ENCODE assay signal across 8 cellular contexts in genomic region chr9:34254141-34254913, GRCh38.
A peak's percentile ranks its signal among the peaks of the same experiment; 100 is the strongest.
DNase-seq lines count a peak whose midpoint lies in the region; ATAC-seq and TF ChIP-seq lines count a peak whose summit lies in the region.

No MANE protein-coding gene starts in this region.

- H3K9ac ChIP-seq in skeletal muscle satellite cell (ENCODE audit: low read depth, low read length) (peak overlapping the region; percentile 71), mesendoderm (ENCODE audit: low read length) (no peak overlapping the region)

- H3K27me3 ChIP-seq in foreskin keratinocyte, result no peaks in the 10 kb centered on the region
- H3K27me3 ChIP-seq in skeletal muscle satellite cell (ENCODE audit: control insufficient read depth, insufficient read depth, low read length), result no peaks in the 10 kb centered on the region
- no peaks in the 10 kb centered on the region for H3K27me3 ChIP-seq in mesendoderm (ENCODE audit: insufficient read depth, low read length, poor library complexity)

- no peaks in the 10 kb centered on the region for H3K79me1 ChIP-seq in mesendoderm (ENCODE audit: low read length)

- H3K56ac ChIP-seq in mesendoderm (ENCODE audit: low read length), result no peak overlapping the region

- no peak overlapping the region for H4K5ac ChIP-seq in mesendoderm (ENCODE audit: low read length)

- no peaks in the 10 kb centered on the region for H3K79me2 ChIP-seq in mesendoderm (ENCODE audit: control insufficient read depth, insufficient read depth, low read length)

- no peak overlapping the region for H2BK5ac ChIP-seq in mesendoderm (ENCODE audit: low read length)

- H3K4me2 ChIP-seq in skeletal muscle satellite cell (ENCODE audit: low read length) (peak overlapping the region; percentile 67), mesendoderm (ENCODE audit: low read length) (no peak overlapping the region)

- ATAC-seq in foreskin keratinocyte (peak; percentile 89), GM21737 (IDR thresholded peaks at IDR 0.05; ENCODE audit: unreplicated experiment) (no peak), GM18867 (IDR thresholded peaks at IDR 0.05; ENCODE audit: unreplicated experiment) (no peak)

- H3K4me1 ChIP-seq in foreskin keratinocyte (peaks cover 28% of the 10 kb centered on the region), skeletal muscle satellite cell (ENCODE audit: control insufficient read depth, insufficient read depth, low read length) (peaks cover 43% of the 10 kb centered on the region), mesendoderm (ENCODE audit: control insufficient read depth, low read depth, low read length) (no peaks in the 10 kb centered on the region)

- no peak overlapping the region for H2BK120ac ChIP-seq in mesendoderm (ENCODE audit: low read depth, low read length)

- H2AK5ac ChIP-seq in mesendoderm (ENCODE audit: low read length), result no peak overlapping the region

- DNase-seq in ELR (ENCODE audit: low read depth) (peak; percentile 94), SW 1271 (lab: John Stamatoyannopoulos, UW) (peak; percentile 46 to 80), foreskin keratinocyte (peak; percentile 89 to 96), mesendoderm (no peak), NCI-H82 (lab: John Stamatoyannopoulos, UW) (no peak)

- no peak for TF ChIP-seq CTCF in foreskin keratinocyte (conservative IDR thresholded peaks at IDR 0.05)

- H3K9me3 ChIP-seq in skeletal muscle satellite cell (replicated peaks; ENCODE audit: low read length), result no peaks in the 10 kb centered on the region

- H2BK15ac ChIP-seq in mesendoderm (replicated peaks; ENCODE audit: low read depth), result no peak overlapping the region

- peak overlapping the region; percentile 43 for H3K27ac ChIP-seq in foreskin keratinocyte
- H3K27ac ChIP-seq in mesendoderm (ENCODE audit: low read depth, low read length), result no peak overlapping the region

- no peak overlapping the region for H3K18ac ChIP-seq in mesendoderm (ENCODE audit: low read length)

- no peak overlapping the region for H4K8ac ChIP-seq in mesendoderm (ENCODE audit: low read depth, low read length)

- H3K4me3 ChIP-seq in skeletal muscle satellite cell (ENCODE audit: low read length) (peak overlapping the region; percentile 27), mesendoderm (ENCODE audit: low read length) (no peak overlapping the region)

- H3K23ac ChIP-seq in mesendoderm (ENCODE audit: low read length), result no peak overlapping the region

- H3K36me3 ChIP-seq in skeletal muscle satellite cell (ENCODE audit: insufficient read depth, low read length) (peaks cover 47% of the 10 kb centered on the region), mesendoderm (ENCODE audit: control insufficient read depth, insufficient read depth, low read length) (peaks cover 1% of the 10 kb centered on the region)

- WGBS in mesendoderm (ENCODE audit: extremely low coverage, insufficient coverage, low lambda C conversion rate), result no CpG with 5 or more reads among the region's 16 CpGs

- no peak overlapping the region for H3K4ac ChIP-seq in mesendoderm (ENCODE audit: low read depth, low read length)

Comparison
In these comparisons a context has a peak if more than half of its experiments do, and no peak if none do; other contexts are left out.
1. DNase-seq: peak in ELR (single experiment), SW 1271 (2 of 2) and foreskin keratinocyte (2 of 2); none in mesendoderm (single experiment) and NCI-H82 (single experiment).